Comparison of ENCODE assay signal across 15 cellular contexts in the genomic region with DNA sequence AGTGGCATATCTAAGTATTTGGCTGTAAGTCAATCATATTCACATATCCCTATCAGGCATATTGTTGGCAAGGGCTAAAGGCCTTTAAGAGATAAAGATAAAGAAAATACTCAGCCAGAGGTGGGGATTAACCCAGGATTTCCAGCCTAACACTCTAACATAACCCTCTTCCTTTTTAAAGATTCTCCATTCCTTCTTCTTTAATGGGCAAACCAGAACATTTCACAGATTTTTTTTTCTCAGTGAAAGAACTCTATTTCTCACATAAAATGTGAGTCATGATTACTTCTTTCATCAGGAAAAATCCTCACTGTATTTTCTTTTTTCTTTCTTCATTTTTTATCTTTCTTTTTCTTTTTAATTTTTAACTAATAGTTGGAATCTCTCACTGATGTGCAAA.
DNase-seq lines count a peak whose midpoint lies in the region; ATAC-seq, FAIRE-seq and TF ChIP-seq lines count a peak whose summit lies in the region.
"Had no signal": no experiment of that assay in that cellular context is flagged by ENCODE, and none has a peak within 500 bp of the region (broad histone marks: within the 10 kb centered on the region; RNA-seq: fewer than 3 reads in every experiment).

No MANE protein-coding gene starts in this region.

- POLR2A ChIA-PET in HCT116 (lab: Charles Lee), result no interaction called here
- POLR2A ChIA-PET in CD4-positive, alpha-beta memory T cell (lab: Charles Lee; ENCODE audit: partially characterized antibody), result no interaction called here

- peaks cover 0 to 2% of the 10 kb centered on the region in 2 donors for H3K27me3 Mint-ChIP-seq in CD4-positive, alpha-beta memory T cell

- TF ChIP-seq RAD21 in HCT116 (IDR thresholded peaks at IDR 0.05; ENCODE audit: low read depth), result no peak

- RAD21 ChIA-PET in HCT116 (lab: Charles Lee; ENCODE audit: low non-redundant PET in 1 of 2, low total read pairs in 2 of 2, uncharacterized antibody in 2 of 2, unreplicated experiment in 2 of 2), result no interaction called here

- no peak for DNase-seq in HCT116 (ENCODE audit: low read depth, low spot score)
- DNase-seq in adipocyte (ENCODE audit: low read depth), result peak; percentile 45
- no peak for DNase-seq in hepatocyte (ENCODE audit: low spot score)
- no peak for DNase-seq in kidney
- DNase-seq in D341Med (ENCODE audit: low spot score), result no peak
- no peak for DNase-seq in CD4-positive, alpha-beta memory T cell
- DNase-seq: activated CD4-positive, alpha-beta T cell treated with anti-CD3 and anti-CD28 coated beads for 4 hours; CD8-positive, alpha-beta memory T cell; NCI-H1105; stimulated activated naive CD4-positive, alpha-beta T cell treated with Interleukin-2 at 50 U/mL for 16 hours had no signal

- no peaks in the 10 kb centered on the region for H3K4me1 Mint-ChIP-seq in CD4-positive, alpha-beta memory T cell
- H3K4me1 Mint-ChIP-seq: CD8-positive, alpha-beta memory T cell had no signal

- TF ChIP-seq POLR2A in HCT116 (IDR thresholded peaks at IDR 0.05; ENCODE audit: borderline replicate concordance, extremely low read depth, insufficient read depth, insufficient read length), result no peak

- H3K27me3 ChIP-seq in HCT116 (ENCODE audit: insufficient read depth, low read length) (no peaks in the 10 kb centered on the region), adipocyte (replicated peaks; ENCODE audit: control insufficient read depth, insufficient read depth, low read length) (no peaks in the 10 kb centered on the region), hepatocyte (no peaks in the 10 kb centered on the region), subcutaneous abdominal adipose tissue (ENCODE audit: control insufficient read depth in 5 of 5, insufficient read depth in 4 of 5, low read length in 5 of 5) (no peaks in the 10 kb centered on the region)
- H3K27me3 ChIP-seq in CD4-positive, alpha-beta memory T cell (ENCODE audit: insufficient read depth, low read length), result no peaks in the 10 kb centered on the region
- H3K27me3 ChIP-seq: cardiac muscle cell had no signal

- H3K36me3 Mint-ChIP-seq in CD4-positive, alpha-beta memory T cell, result no peaks in the 10 kb centered on the region
- H3K36me3 Mint-ChIP-seq: CD8-positive, alpha-beta memory T cell had no signal

- no peaks in the 10 kb centered on the region for H3K9me3 ChIP-seq in HCT116 (ENCODE audit: control insufficient read depth in 1 of 2, insufficient read depth in 1 of 2, low read depth in 1 of 2, low read length in 2 of 2)
- no peaks in the 10 kb centered on the region for H3K9me3 ChIP-seq in adipocyte (ENCODE audit: control insufficient read depth, low read length)
- H3K9me3 ChIP-seq in hepatocyte (ENCODE audit: low read depth), result no peaks in the 10 kb centered on the region
- no peaks in the 10 kb centered on the region for H3K9me3 ChIP-seq in subcutaneous abdominal adipose tissue (ENCODE audit: control insufficient read depth in 5 of 5, low read length in 5 of 5)
- H3K9me3 ChIP-seq in kidney (ENCODE audit: control insufficient read depth in 1 of 2, low read length in 2 of 2), result no peaks in the 10 kb centered on the region
- H3K9me3 ChIP-seq in CD4-positive, alpha-beta memory T cell (ENCODE audit: control insufficient read depth in 1 of 2, low read length in 2 of 2), result no peaks in the 10 kb centered on the region

- H3K9me3 Mint-ChIP-seq in CD4-positive, alpha-beta memory T cell, result no peaks in the 10 kb centered on the region
- H3K9me3 Mint-ChIP-seq: CD8-positive, alpha-beta memory T cell; T-helper 1 cell treated with Interleukin-12 subunit alpha and Interleukin-12 subunit beta and Interleukin-4 antibody, amounts not matched to agents 30 μg/mL and 1 μg/mL, for 36 hours had no signal

- BruUV-seq in HCT116 (replicated peaks; lab: Mats Ljungman, UMichigan), result no TSS peak

- H3K9me2 ChIP-seq in HCT116 (ENCODE audit: insufficient read depth), result no peaks in the 10 kb centered on the region
- H3K9me2 ChIP-seq in hepatocyte (replicated peaks; ENCODE audit: insufficient read depth), result no peaks in the 10 kb centered on the region

- intact Hi-C loops in HCT116 (cut with micrococcal nuclease), result loop anchor here (5.0 kb wide), 1 partner anchor 148 kb away; no protein-coding TSS in a partner anchor
- intact Hi-C loops in kidney (cut with DNase I), result no loop called here
- intact Hi-C loops in CD4-positive, alpha-beta memory T cell (cut with micrococcal nuclease), result no loop called here

- H3K27ac Mint-ChIP-seq in CD4-positive, alpha-beta memory T cell, result no peak overlapping the region
- H3K27ac Mint-ChIP-seq: CD8-positive, alpha-beta memory T cell; progenitor cell of endocrine pancreas; T-helper 1 cell treated with Interleukin-12 subunit alpha and Interleukin-12 subunit beta and Interleukin-4 antibody, amounts not matched to agents 30 μg/mL and 1 μg/mL, for 36 hours had no signal

- H4K20me1 ChIP-seq in HCT116 (ENCODE audit: insufficient read depth) (no peaks in the 10 kb centered on the region), hepatocyte (ENCODE audit: insufficient read depth, poor library complexity, severe bottlenecking) (no peaks in the 10 kb centered on the region)

- ATAC-seq in HCT116 (no peak), HG02852 (IDR thresholded peaks at IDR 0.05; ENCODE audit: unreplicated experiment) (no peak)

- H3K36me3 ChIP-seq in HCT116 (ENCODE audit: control insufficient read depth in 1 of 2, insufficient read depth in 2 of 2, low read length in 2 of 2) (no peaks in the 10 kb centered on the region), adipocyte (ENCODE audit: control insufficient read depth, insufficient read depth, low read length, severe bottlenecking) (peaks cover 16% of the 10 kb centered on the region), hepatocyte (replicated peaks; ENCODE audit: insufficient read depth, low read depth) (no peaks in the 10 kb centered on the region), subcutaneous abdominal adipose tissue (ENCODE audit: control insufficient read depth in 5 of 5, insufficient read depth in 5 of 5, low read length in 5 of 5) (peaks cover 10 to 29% (median 23%) of the 10 kb centered on the region in 5 donors), kidney (ENCODE audit: control insufficient read depth in 1 of 2, insufficient read depth in 2 of 2, low read length in 2 of 2) (peaks cover 5 to 26% of the 10 kb centered on the region in 2 donors)
- H3K36me3 ChIP-seq in CD4-positive, alpha-beta memory T cell (ENCODE audit: insufficient read depth, low read length), result no peaks in the 10 kb centered on the region
- H3K36me3 ChIP-seq: cardiac muscle cell had no signal

- no peak overlapping the region for H3K4me3 Mint-ChIP-seq in CD4-positive, alpha-beta memory T cell
- H3K4me3 Mint-ChIP-seq: CD8-positive, alpha-beta memory T cell; T-helper 1 cell treated with Interleukin-12 subunit alpha and Interleukin-12 subunit beta and Interleukin-4 antibody, amounts not matched to agents 30 μg/mL and 1 μg/mL, for 36 hours had no signal

- H2AFZ ChIP-seq in HCT116 (ENCODE audit: low read depth, low read length, poor library complexity, severe bottlenecking) (peak overlapping the region; percentile 72), hepatocyte (no peak overlapping the region)

- H3K79me2 ChIP-seq in HCT116 (ENCODE audit: insufficient read depth, low read length) (no peaks in the 10 kb centered on the region), hepatocyte (no peaks in the 10 kb centered on the region)

- CTCF ChIA-PET in HCT116 (lab: Charles Lee), result no interaction called here
- CTCF ChIA-PET in CD4-positive, alpha-beta memory T cell (lab: Charles Lee; ENCODE audit: partially characterized antibody), result no interaction called here

- H3K4me1 ChIP-seq in HCT116 (ENCODE audit: control insufficient read depth in 1 of 2, insufficient read depth in 2 of 2, low read length in 2 of 2) (peaks cover 12 to 20% of the 10 kb centered on the region in 2 experiments), adipocyte (ENCODE audit: control insufficient read depth, insufficient read depth, low read length) (peaks cover 31% of the 10 kb centered on the region), hepatocyte (ENCODE audit: insufficient read depth) (peaks cover 19% of the 10 kb centered on the region), subcutaneous abdominal adipose tissue (ENCODE audit: control insufficient read depth in 5 of 5, insufficient read depth in 5 of 5, low read length in 5 of 5) (peaks cover 0 to 29% (median 18%) of the 10 kb centered on the region in 5 donors), kidney (ENCODE audit: control insufficient read depth in 1 of 2, insufficient read depth in 1 of 2, low read depth in 1 of 2, low read length in 2 of 2) (no peaks in the 10 kb centered on the region)
- no peaks in the 10 kb centered on the region for H3K4me1 ChIP-seq in CD4-positive, alpha-beta memory T cell (ENCODE audit: insufficient read depth, low read length)

- peak overlapping the region in 1 of 2 experiments; percentile 30; a peak in 1 of 4 replicates for H3K4me3 ChIP-seq in HCT116 (replicated peaks in 1 of 2; ENCODE audit: low read depth in 1 of 2, low read length in 2 of 2)
- H3K4me3 ChIP-seq in adipocyte (ENCODE audit: low read length), result peak overlapping the region; percentile 51
- H3K4me3 ChIP-seq in hepatocyte, result no peak overlapping the region
- H3K4me3 ChIP-seq in subcutaneous abdominal adipose tissue (ENCODE audit: low read depth in 1 of 5, low read length in 5 of 5), result no peak overlapping the region
- H3K4me3 ChIP-seq in kidney (ENCODE audit: low read length in 2 of 2), result no peak overlapping the region
- no peak overlapping the region for H3K4me3 ChIP-seq in CD4-positive, alpha-beta memory T cell (ENCODE audit: low read length in 2 of 2)
- H3K4me3 ChIP-seq: cardiac muscle cell had no signal

- H3K27ac ChIP-seq in HCT116 (ENCODE audit: low read depth, low read length), result peak overlapping the region; percentile 18; the same call in 1 of the 2 replicates
- peak overlapping the region; percentile 87 for H3K27ac ChIP-seq in hepatocyte
- H3K27ac ChIP-seq in subcutaneous abdominal adipose tissue (ENCODE audit: low read depth, low read length), result peak overlapping the region; percentile 87
- H3K27ac ChIP-seq in kidney (ENCODE audit: low read depth in 2 of 2, low read length in 2 of 2), result no peak overlapping the region
- no peak overlapping the region for H3K27ac ChIP-seq in CD4-positive, alpha-beta memory T cell (ENCODE audit: low read depth, low read length)
- H3K27ac ChIP-seq: cardiac muscle cell had no signal

- no peak for FAIRE-seq in kidney (lab: Jason Lieb, UNC)

- TF ChIP-seq CTCF in HCT116 (IDR thresholded peaks at IDR 0.05 in 2 of 3, conservative IDR thresholded peaks at IDR 0.05 in 1 of 3; ENCODE audit: borderline replicate concordance in 1 of 3, insufficient read depth in 1 of 3, low read depth in 2 of 3, low read length in 2 of 3), result no peak
- TF ChIP-seq CTCF in hepatocyte (IDR thresholded peaks at IDR 0.05; ENCODE audit: poor library complexity), result no peak
- no peak for TF ChIP-seq CTCF in kidney (IDR thresholded peaks at IDR 0.05; ENCODE audit: borderline replicate concordance, extremely low read depth, insufficient read depth)

- H3K9ac ChIP-seq in HCT116 (ENCODE audit: low read length) (peak overlapping the region; percentile 28; the same call in 1 of the 2 replicates), adipocyte (ENCODE audit: low read length) (peak overlapping the region; percentile 83), subcutaneous abdominal adipose tissue (ENCODE audit: low read length in 5 of 5) (peak overlapping the region in 2 of 5 donors; percentile 19 to 76), kidney (ENCODE audit: low read length in 2 of 2) (no peak overlapping the region)

- H3K4me2 ChIP-seq in HCT116 (ENCODE audit: low read length) (peak overlapping the region; percentile 69), hepatocyte (no peak overlapping the region)

Comparison
In these comparisons a context has a peak if more than half of its experiments do, and no peak if none do; other contexts are left out.
1. H3K27ac ChIP-seq: peak in HCT116 (single experiment), hepatocyte (single experiment) and subcutaneous abdominal adipose tissue (single experiment); none in kidney (0 of 2) and CD4-positive, alpha-beta memory T cell (single experiment).
2. H3K9ac ChIP-seq: peak in HCT116 (single experiment) and adipocyte (single experiment); none in kidney (0 of 2).